13 cellular contexts compared by ENCODE assay signal in the genomic region with DNA sequence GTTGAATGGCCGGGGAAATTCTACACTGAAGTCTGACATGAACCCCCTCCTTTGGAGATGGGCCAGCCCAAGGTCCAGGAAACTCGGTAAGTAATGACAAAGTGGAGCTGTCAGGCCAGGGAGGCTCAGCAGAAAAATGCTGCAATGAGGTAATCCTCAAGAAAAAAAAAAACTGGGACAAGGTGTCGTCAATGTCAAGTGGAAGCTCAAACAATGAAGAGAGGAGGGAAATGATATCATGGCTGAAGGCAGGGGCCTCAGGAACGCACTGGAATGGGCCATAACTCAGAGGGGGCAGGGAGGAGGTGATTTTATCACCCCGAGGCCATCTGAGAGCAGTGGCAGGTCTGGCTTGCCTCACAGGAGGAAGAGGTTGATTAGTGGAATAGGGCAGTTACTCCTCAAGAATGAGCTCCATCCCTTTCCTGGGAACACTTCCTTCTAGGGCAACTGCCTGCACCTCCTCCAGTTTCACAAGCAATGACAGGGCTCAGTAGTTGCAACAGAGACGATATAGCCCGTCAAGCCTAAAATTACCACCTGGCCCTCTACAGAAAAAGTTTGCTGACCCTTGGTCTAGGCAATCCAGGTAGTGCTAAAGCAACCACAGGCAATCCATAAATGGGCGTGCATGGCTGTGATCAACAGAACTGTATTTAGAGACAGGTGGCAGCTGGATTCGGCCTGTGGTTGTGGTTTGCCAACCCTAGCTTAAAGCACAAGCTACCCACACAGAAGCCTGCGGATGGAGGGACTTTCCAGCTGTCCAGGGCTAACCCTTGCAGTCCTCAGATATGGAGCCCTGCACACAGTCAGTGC.
DNase-seq lines count a peak whose midpoint lies in the region; ATAC-seq and TF ChIP-seq lines count a peak whose summit lies in the region.
"Had no signal": no experiment of that assay in that cellular context is flagged by ENCODE, and none has a peak within 500 bp of the region (broad histone marks: within the 10 kb centered on the region; RNA-seq: fewer than 3 reads in every experiment).

No MANE protein-coding gene starts in this region.

- no peak overlapping the region for H2AK5ac ChIP-seq in mesendoderm (ENCODE audit: low read length)

- H4K8ac ChIP-seq in mesendoderm (ENCODE audit: low read depth, low read length) = no peak overlapping the region

- no peaks in the 10 kb centered on the region; the same call in 1 of the 2 replicates for H4K20me1 ChIP-seq in DND-41 (ENCODE audit: insufficient read depth, low read length)

- no peaks in the 10 kb centered on the region for H3K4me1 ChIP-seq in DND-41 (ENCODE audit: insufficient read depth, low read length)
- no peaks in the 10 kb centered on the region for H3K4me1 ChIP-seq in colonic mucosa
- no peaks in the 10 kb centered on the region for H3K4me1 ChIP-seq in mesendoderm (ENCODE audit: control insufficient read depth, low read depth, low read length)
- H3K4me1 ChIP-seq: BE2C had no signal

- H4K5ac ChIP-seq in mesendoderm (ENCODE audit: low read length) = no peak overlapping the region

- no peak overlapping the region for H3K4ac ChIP-seq in mesendoderm (ENCODE audit: low read depth, low read length)

- no CpG with 5 or more reads among the region's 10 CpGs for WGBS in mesendoderm (ENCODE audit: extremely low coverage, insufficient coverage, low lambda C conversion rate)

- no peak overlapping the region for H3K23ac ChIP-seq in mesendoderm (ENCODE audit: low read length)

- H3K79me2 ChIP-seq in DND-41 (ENCODE audit: insufficient read depth, low read length) (no peaks in the 10 kb centered on the region), mesendoderm (ENCODE audit: control insufficient read depth, insufficient read depth, low read length) (no peaks in the 10 kb centered on the region)

- no peak overlapping the region for H2BK15ac ChIP-seq in mesendoderm (replicated peaks; ENCODE audit: low read depth)

- H2BK120ac ChIP-seq in mesendoderm (ENCODE audit: low read depth, low read length) = no peak overlapping the region

- H3K27me3 ChIP-seq in DND-41 (ENCODE audit: insufficient read depth, low read length, poor library complexity) (peaks cover 3% of the 10 kb centered on the region), colonic mucosa (no peaks in the 10 kb centered on the region), mesendoderm (ENCODE audit: insufficient read depth, low read length, poor library complexity) (no peaks in the 10 kb centered on the region)
- H3K27me3 ChIP-seq: BE2C had no signal

- peak; percentile 55; the same call in 2 of the 3 replicates for ATAC-seq in DND-41 (ENCODE audit: insufficient read depth, low read depth)
- ATAC-seq in GM21381 (IDR thresholded peaks at IDR 0.05; ENCODE audit: unreplicated experiment) = no peak
- ATAC-seq in GM19452 (IDR thresholded peaks at IDR 0.05; ENCODE audit: unreplicated experiment) = no peak

- H3K9ac ChIP-seq in DND-41 (ENCODE audit: low read depth, low read length) = no peak overlapping the region
- no peak overlapping the region for H3K9ac ChIP-seq in colonic mucosa (ENCODE audit: low read depth in 2 of 2, low read length in 2 of 2)
- no peak overlapping the region for H3K9ac ChIP-seq in mesendoderm (ENCODE audit: low read length)

- H2BK5ac ChIP-seq in mesendoderm (ENCODE audit: low read length) = no peak overlapping the region

- TF ChIP-seq CTCF in DND-41 (IDR thresholded peaks at IDR 0.05; ENCODE audit: borderline replicate concordance, extremely low read depth, low read length, poor library complexity, severe bottlenecking) = no peak
- TF ChIP-seq CTCF in colonic mucosa (IDR thresholded peaks at IDR 0.05) = no peak

- H3K9me3 ChIP-seq in DND-41 (ENCODE audit: insufficient read depth, low read length, severe bottlenecking) (no peaks in the 10 kb centered on the region), colonic mucosa (no peaks in the 10 kb centered on the region)
- H3K9me3 ChIP-seq: BE2C had no signal

- H3K27ac ChIP-seq in DND-41 (ENCODE audit: low read length) (no peak overlapping the region), colonic mucosa (no peak overlapping the region), mesendoderm (ENCODE audit: low read depth, low read length) (no peak overlapping the region)

- H2AFZ ChIP-seq in DND-41 (ENCODE audit: low read depth, low read length) = no peak overlapping the region

- no peak overlapping the region for H3K56ac ChIP-seq in mesendoderm (ENCODE audit: low read length)

- H3K79me1 ChIP-seq in mesendoderm (ENCODE audit: low read length) = no peaks in the 10 kb centered on the region

- no peak overlapping the region for H3K18ac ChIP-seq in mesendoderm (ENCODE audit: low read length)

- H3K4me3 ChIP-seq in DND-41 (ENCODE audit: low read depth in 1 of 2, low read length in 2 of 2) (no peak overlapping the region), colonic mucosa (no peak overlapping the region), mesendoderm (ENCODE audit: low read length) (no peak overlapping the region)

- intact Hi-C loops in colonic mucosa (cut with DNase I) = loop anchor here (10.0 kb wide), 1 partner anchor 85 kb away; no protein-coding TSS in a partner anchor

- DNase-seq in DND-41 (no peak), NCI-H2029 (lab: John Stamatoyannopoulos, UW) (peak; percentile 78), colonic mucosa (peak; percentile 44), mesendoderm (peak; percentile 82), COLO829 (ENCODE audit: low spot score) (no peak)
- no peak for DNase-seq in activated CD4-positive, alpha-beta T cell treated with anti-CD3 and anti-CD28 coated beads, Interleukin-2, amount 50 U/mL, for 1 hour
- DNase-seq: activated CD4-positive, alpha-beta T cell treated with anti-CD3 and anti-CD28 coated beads, Interleukin-2, amount 10 ng/mL, durations not matched to agents 24 days and 14 days; BE2C; head of caudate nucleus; Karpas-422; NCI-H524 had no signal

- H3K4me2 ChIP-seq in DND-41 (ENCODE audit: insufficient read depth, low read length) = no peak overlapping the region
- H3K4me2 ChIP-seq in mesendoderm (ENCODE audit: low read length) = no peak overlapping the region

- H3K36me3 ChIP-seq in DND-41 (ENCODE audit: insufficient read depth, low read length) (no peaks in the 10 kb centered on the region), colonic mucosa (no peaks in the 10 kb centered on the region), mesendoderm (ENCODE audit: control insufficient read depth, insufficient read depth, low read length) (no peaks in the 10 kb centered on the region)
- H3K36me3 ChIP-seq: BE2C had no signal

Comparison
In these comparisons a context has a peak if more than half of its experiments do, and no peak if none do; other contexts are left out.
1. DNase-seq: peak in NCI-H2029 (single experiment), colonic mucosa (single experiment) and mesendoderm (single experiment); none in DND-41 (single experiment), COLO829 (single experiment) and activated CD4-positive, alpha-beta T cell treated with anti-CD3 and anti-CD28 coated beads, Interleukin-2, amount 50 U/mL, for 1 hour (single experiment).